ENCODE assay signal across 22 cellular contexts in the genomic region with DNA sequence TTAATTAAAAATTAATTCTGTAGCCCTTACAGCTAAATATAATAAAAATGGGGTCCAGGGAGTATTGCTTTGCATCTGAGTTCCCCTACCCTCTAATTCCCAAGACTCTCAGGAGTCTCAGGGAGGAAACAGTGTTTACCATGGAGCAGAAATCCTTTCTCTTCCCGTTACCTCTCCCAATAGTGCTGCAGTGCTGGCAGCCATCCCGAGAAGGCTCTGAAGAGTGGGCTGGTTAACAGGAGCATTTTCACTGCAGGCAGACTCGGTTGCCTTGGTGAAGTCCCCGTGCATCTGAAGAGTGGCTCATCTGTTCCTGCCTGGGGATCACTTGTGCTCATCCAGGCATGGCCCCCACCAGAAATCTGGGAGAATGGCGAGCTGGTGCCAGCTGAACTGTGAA. TPM values are rescaled to one million over a fixed set of nuclear protein-coding genes. Genes with fewer than 3 reads are reported as not detected.
DNase-seq lines count a peak whose midpoint lies in the region; ATAC-seq lines count a peak whose summit lies in the region.
"Had no signal": no experiment of that assay in that cellular context is flagged by ENCODE, and none has a peak within 500 bp of the region (broad histone marks: within the 10 kb centered on the region; RNA-seq: fewer than 3 reads in every experiment).

No MANE protein-coding gene starts in this region.

- DNase-seq in NCI-H2029 treated with DMSO at 0.1 percent for 48 hours (lab: John Stamatoyannopoulos, UW) (peak; percentile 17), NCI-H2029 (lab: John Stamatoyannopoulos, UW) (no peak), NCI-H1694 (lab: John Stamatoyannopoulos, UW) (peak; percentile 45), cerebellar cortex (ENCODE audit: low spot score) (peak; percentile 81), occipital lobe (lab: John Stamatoyannopoulos, UW) (peak; percentile 54), Kasumi-1 (lab: John Stamatoyannopoulos, UW) (no peak), immature natural killer cell (no peak)
- DNase-seq: activated CD4-positive, alpha-beta T cell treated with anti-CD3 and anti-CD28 coated beads for 48 hours; activated CD8-positive, alpha-beta memory T cell treated with anti-CD3 and anti-CD28 coated beads, Interleukin-2, amount 10 ng/mL, durations not matched to agents 7 days and 5 days; cortex of kidney; NCI-H2081 treated with DMSO at 0.1 percent for 48 hours; NK-92 treated with Interleukin-12 subunit alpha and Interleukin-12 subunit beta, amount 100 ng/mL, for 24 hours; Peyer's patch; sigmoid colon had no signal

- H3K27me3 Mint-ChIP-seq in immature natural killer cell (ENCODE audit: low read depth in 3 of 3) = peaks cover 0 to 2% (median 2%) of the 10 kb centered on the region in 3 donors
- H3K27me3 Mint-ChIP-seq: brain had no signal

- H3K27ac Mint-ChIP-seq in immature natural killer cell = no peak overlapping the region
- H3K27ac Mint-ChIP-seq: activated CD8-positive, alpha-beta memory T cell treated with anti-CD3 and anti-CD28 coated beads, Interleukin-2, amount 10 ng/mL, durations not matched to agents 7 days and 5 days; activated naive CD8-positive, alpha-beta T cell; activated T-helper 1 cell treated with anti-CD3 and anti-CD28 coated beads, Interleukin-12 subunit alpha, Interleukin-12 subunit beta, Interleukin-2, Interleukin-4 antibody, amounts not matched to agents 30 ng/mL and 10 ng/mL and 1 ng/mL, durations not matched to agents 14 hours and 24 hours and 36 hours; B cell; T-helper 1 cell treated with Interleukin-12 subunit alpha and Interleukin-12 subunit beta and Interleukin-4 antibody, amounts not matched to agents 30 μg/mL and 1 μg/mL, for 36 hours had no signal

- peaks cover 0 to 2% (median 0%) of the 10 kb centered on the region in 3 donors for H3K36me3 Mint-ChIP-seq in immature natural killer cell
- H3K36me3 Mint-ChIP-seq: activated CD8-positive, alpha-beta memory T cell treated with anti-CD3 and anti-CD28 coated beads, Interleukin-2, amount 10 ng/mL, durations not matched to agents 7 days and 5 days; activated naive CD8-positive, alpha-beta T cell; brain had no signal

- peaks cover 8 to 13% of the 10 kb centered on the region in 2 donors for H3K4me1 Mint-ChIP-seq in immature natural killer cell

- no peak overlapping the region for H3K4me3 Mint-ChIP-seq in immature natural killer cell
- H3K4me3 Mint-ChIP-seq: activated CD8-positive, alpha-beta memory T cell treated with anti-CD3 and anti-CD28 coated beads, Interleukin-2, amount 10 ng/mL, durations not matched to agents 7 days and 5 days; activated naive CD8-positive, alpha-beta T cell; activated T-helper 1 cell treated with anti-CD3 and anti-CD28 coated beads, Interleukin-12 subunit alpha, Interleukin-12 subunit beta, Interleukin-2, Interleukin-4 antibody, amounts not matched to agents 30 ng/mL and 10 ng/mL and 1 ng/mL, durations not matched to agents 14 hours and 24 hours and 36 hours; B cell; T-helper 1 cell treated with Interleukin-12 subunit alpha and Interleukin-12 subunit beta and Interleukin-4 antibody, amounts not matched to agents 30 μg/mL and 1 μg/mL, for 36 hours had no signal

- peaks cover 0 to 4% (median 0%) of the 10 kb centered on the region in 6 donors for H3K9me3 Mint-ChIP-seq in immature natural killer cell
- H3K9me3 Mint-ChIP-seq: activated T-helper 1 cell treated with anti-CD3 and anti-CD28 coated beads, Interleukin-12 subunit alpha, Interleukin-12 subunit beta, Interleukin-2, Interleukin-4 antibody, amounts not matched to agents 30 ng/mL and 10 ng/mL and 1 ng/mL, durations not matched to agents 14 hours and 24 hours and 36 hours; brain; T-helper 1 cell treated with Interleukin-12 subunit alpha and Interleukin-12 subunit beta and Interleukin-4 antibody, amounts not matched to agents 30 μg/mL and 1 μg/mL, for 36 hours had no signal

- ATAC-seq in HG02588 (IDR thresholded peaks at IDR 0.05; ENCODE audit: unreplicated experiment) = no peak
- ATAC-seq: activated CD8-positive, alpha-beta memory T cell treated with anti-CD3 and anti-CD28 coated beads, Interleukin-2, amount 10 ng/mL, durations not matched to agents 7 days and 5 days; HepG2 had no signal

RNA-seq across cellular contexts. Expression of gene TMEM178A, which starts 41.8 kb away (rescaled TPM):
- 25.1 TPM for total RNA-seq in occipital lobe
- not detected for polyA plus RNA-seq in immature natural killer cell
- total RNA-seq: A172; activated CD8-positive, alpha-beta memory T cell treated with anti-CD3 and anti-CD28 coated beads, Interleukin-2, amount 10 ng/mL, durations not matched to agents 7 days and 5 days; activated T-helper 1 cell treated with anti-CD3 and anti-CD28 coated beads, Interleukin-12 subunit alpha, Interleukin-12 subunit beta, Interleukin-2, Interleukin-4 antibody, amounts not matched to agents 30 ng/mL and 10 ng/mL and 1 ng/mL, durations not matched to agents 14 hours and 24 hours and 36 hours had no signal

Comparison
In these comparisons a context has a peak if more than half of its experiments do, and no peak if none do; other contexts are left out.
1. DNase-seq: peak in NCI-H2029 treated with DMSO at 0.1 percent for 48 hours (single experiment), NCI-H1694 (single experiment), cerebellar cortex (single experiment) and occipital lobe (single experiment); none in NCI-H2029 (single experiment), Kasumi-1 (0 of 2) and immature natural killer cell (0 of 3).